23 cellular contexts compared by ENCODE assay signal in the genomic region with DNA sequence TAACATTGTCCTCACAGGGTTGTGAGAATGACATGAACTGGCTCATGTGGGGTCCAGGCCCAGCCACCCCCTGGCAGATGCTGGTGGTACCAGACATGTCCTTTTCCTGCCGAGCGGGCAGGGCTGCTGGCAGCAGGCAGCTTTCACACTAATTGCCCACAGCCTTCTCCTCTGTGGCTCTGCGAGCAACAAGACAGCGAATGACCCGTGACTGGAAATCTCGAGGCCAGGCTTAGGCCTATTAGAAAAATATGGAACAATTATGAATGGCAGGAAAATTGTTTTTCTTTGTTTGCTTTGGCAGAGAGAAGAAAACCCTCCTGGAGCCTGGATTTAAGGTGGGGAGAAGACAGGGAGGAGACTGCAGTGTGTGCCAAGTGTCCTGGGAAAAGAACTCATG.
A peak's percentile ranks its signal among the peaks of the same experiment; 100 is the strongest.
DNase-seq lines count a peak whose midpoint lies in the region; ATAC-seq and TF ChIP-seq lines count a peak whose summit lies in the region.
"Had no signal": no experiment of that assay in that cellular context is flagged by ENCODE, and none has a peak within 500 bp of the region (broad histone marks: within the 10 kb centered on the region; RNA-seq: fewer than 3 reads in every experiment).

No MANE protein-coding gene starts in this region.

- no peaks in the 10 kb centered on the region for H3F3A ChIP-seq in SK-N-SH (replicated peaks; ENCODE audit: insufficient read depth)

- intact Hi-C loops in thyroid gland (cut with DNase I): loop anchor here (5.0 kb wide), 1 partner anchor 79 kb away; no protein-coding TSS in a partner anchor

- H3K4me3 ChIP-seq in SK-N-SH (ENCODE audit: low read depth in 2 of 2, low read length in 1 of 2) (no peak overlapping the region), thyroid gland (replicated peaks in 1 of 3) (no peak overlapping the region)
- H3K4me3 ChIP-seq: ovary had no signal

- H2AFZ ChIP-seq in SK-N-SH (ENCODE audit: low read depth): no peak overlapping the region

- peak; percentile 26; the same call in 1 of the 3 replicates for ATAC-seq in SK-N-SH treated with all-trans-retinoic acid at 6 μM for 48 hours
- no peak for ATAC-seq in GM18907 (IDR thresholded peaks at IDR 0.05; ENCODE audit: unreplicated experiment)
- ATAC-seq: HepG2; left cardiac atrium; stimulated activated effector memory CD8-positive, alpha-beta T cell treated with anti-CD3 and anti-CD28 coated beads, Interleukin-12 subunit alpha, Interleukin-12 subunit beta, amount 100 ng/mL, for 72 hours had no signal

- no peaks in the 10 kb centered on the region for H3K79me2 ChIP-seq in SK-N-SH (ENCODE audit: insufficient read depth)

- 80% methylated on average over 6 of the region's 6 CpGs for WGBS in SK-N-SH (ENCODE audit: low lambda C conversion rate)
- WGBS in thyroid gland, 2 donors: 61 to 64% methylated on average over 5 to 6 of the region's 6 CpGs

- H3K27me3 ChIP-seq in SK-N-SH (ENCODE audit: insufficient read depth): no peaks in the 10 kb centered on the region
- H3K27me3 ChIP-seq in thyroid gland: no peaks in the 10 kb centered on the region
- H3K27me3 ChIP-seq: ovary had no signal

- no peak overlapping the region for H3K9ac ChIP-seq in SK-N-SH

- peaks cover 0 to 47% of the 10 kb centered on the region in 2 experiments; a peak in 1 of 4 replicates for H3K4me1 ChIP-seq in SK-N-SH (ENCODE audit: control insufficient read depth in 1 of 2, insufficient read depth in 2 of 2, low read depth in 1 of 2, low read length in 1 of 2)
- H3K4me1 ChIP-seq in thyroid gland: peaks cover 59 to 71% of the 10 kb centered on the region in 2 donors

- DNase-seq in SK-N-SH: no peak
- DNase-seq in dermis blood vessel endothelial cell: peak; percentile 40
- DNase-seq in thyroid gland: no peak
- DNase-seq in DMS53 treated with DMSO at 0.1 percent for 48 hours (lab: John Stamatoyannopoulos, UW; ENCODE audit: unreplicated experiment): no peak
- no peak for DNase-seq in SW 1271 (lab: John Stamatoyannopoulos, UW)
- DNase-seq: activated T-cell treated with anti-CD3 and anti-CD28 coated beads for 4 hours; CD4-positive, alpha-beta T cell; DMS 273 treated with DMSO at 0.1 percent for 48 hours; HCEC 1CT; immature natural killer cell; Karpas-422; left cardiac atrium; MV-4-11; NCI-H1694; NCI-H510A; NK-92 treated with Interleukin-12 subunit alpha and Interleukin-12 subunit beta, amount 100 ng/mL, for 24 hours; ovary; Right ventricle myocardium superior had no signal

- CTCF ChIA-PET in SK-N-SH (lab: Yijun Ruan, JAX): no interaction called here

- POLR2A ChIA-PET in SK-N-SH (lab: Yijun Ruan, JAX): no interaction called here

- H3K9me3 ChIP-seq in SK-N-SH: no peaks in the 10 kb centered on the region
- no peaks in the 10 kb centered on the region for H3K9me3 ChIP-seq in thyroid gland
- H3K9me3 ChIP-seq: ovary had no signal

- TF ChIP-seq CTCF in SK-N-SH (IDR thresholded peaks at IDR 0.05) (no peak), thyroid gland (IDR thresholded peaks at IDR 0.05) (no peak)

- no peaks in the 10 kb centered on the region for H3K9me2 ChIP-seq in SK-N-SH

- no peaks in the 10 kb centered on the region for H4K20me1 ChIP-seq in SK-N-SH (ENCODE audit: insufficient read depth)

- no peaks in the 10 kb centered on the region for H3K36me3 ChIP-seq in SK-N-SH (replicated peaks in 1 of 2; ENCODE audit: control insufficient read depth in 1 of 2, insufficient read depth in 2 of 2, low read length in 1 of 2)
- no peaks in the 10 kb centered on the region for H3K36me3 ChIP-seq in thyroid gland
- H3K36me3 ChIP-seq: ovary had no signal

- TF ChIP-seq RAD21 in SK-N-SH (IDR thresholded peaks at IDR 0.05; ENCODE audit: low read length): no peak
- no peak for TF ChIP-seq RAD21 in Ishikawa (IDR thresholded peaks at IDR 0.05; ENCODE audit: low read depth)

- no peak for TF ChIP-seq POLR2A in thyroid gland (IDR thresholded peaks at IDR 0.05)

- H3K27ac ChIP-seq in SK-N-SH (ENCODE audit: low read depth in 2 of 2, low read length in 1 of 2) (peak overlapping the region in 1 of 2 experiments; percentile 71; a peak in 2 of 4 replicates), thyroid gland (peak overlapping the region in 2 of 3 donors; percentile 22 to 71)
- H3K27ac ChIP-seq: ovary had no signal

- TF ChIP-seq EP300 in SK-N-SH (IDR thresholded peaks at IDR 0.05; ENCODE audit: borderline replicate concordance in 1 of 2, low read depth in 1 of 2, low read length in 1 of 2): no peak
- peak; percentile 73 for TF ChIP-seq EP300 in Ishikawa (IDR thresholded peaks at IDR 0.05; ENCODE audit: borderline replicate concordance)

- H3K4me2 ChIP-seq in SK-N-SH: no peak overlapping the region

TF ChIP-seq in SK-N-SH treated with all-trans-retinoic acid at 6 μM for 48 hours, 23 proteins besides CTCF, POLR2A, EP300 and RAD21 (continues in another document):
- TF ChIP-seq, protein P1, sequence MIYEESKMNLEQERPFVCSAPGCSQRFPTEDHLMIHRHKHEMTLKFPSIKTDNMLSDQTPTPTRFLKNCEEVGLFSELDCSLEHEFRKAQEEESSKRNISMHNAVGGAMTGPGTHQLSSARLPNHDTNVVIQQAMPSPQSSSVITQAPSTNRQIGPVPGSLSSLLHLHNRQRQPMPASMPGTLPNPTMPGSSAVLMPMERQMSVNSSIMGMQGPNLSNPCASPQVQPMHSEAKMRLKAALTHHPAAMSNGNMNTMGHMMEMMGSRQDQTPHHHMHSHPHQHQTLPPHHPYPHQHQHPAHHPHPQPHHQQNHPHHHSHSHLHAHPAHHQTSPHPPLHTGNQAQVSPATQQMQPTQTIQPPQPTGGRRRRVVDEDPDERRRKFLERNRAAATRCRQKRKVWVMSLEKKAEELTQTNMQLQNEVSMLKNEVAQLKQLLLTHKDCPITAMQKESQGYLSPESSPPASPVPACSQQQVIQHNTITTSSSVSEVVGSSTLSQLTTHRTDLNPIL (CRISPR knock-in tag; IDR thresholded peaks at IDR 0.05; ENCODE audit: low read depth): peak; percentile 11; the same call in 1 of the 2 replicates
- TF ChIP-seq CSDC2 (CRISPR knock-in tag; IDR thresholded peaks at IDR 0.05): peak; percentile 64; the same call in 1 of the 2 replicates
- no peak for TF ChIP-seq BACH2 (CRISPR knock-in tag; IDR thresholded peaks at IDR 0.05; ENCODE audit: borderline replicate concordance)
- TF ChIP-seq ISL1 (CRISPR knock-in tag; IDR thresholded peaks at IDR 0.05): peak; percentile 68

TF ChIP-seq in SK-N-SH, 30 proteins besides CTCF, POLR2A, EP300 and RAD21:
- TF ChIP-seq MXI1 (IDR thresholded peaks at IDR 0.05; ENCODE audit: low read depth, low read length) (no peak), MEF2A (IDR thresholded peaks at IDR 0.05; ENCODE audit: borderline replicate concordance, low read depth) (no peak), POLR2AphosphoS5 (IDR thresholded peaks at IDR 0.05; ENCODE audit: low read depth, low read length) (no peak), RCOR1 (IDR thresholded peaks at IDR 0.05; ENCODE audit: low read length) (no peak), JUND (IDR thresholded peaks at IDR 0.05) (no peak), TEAD4 (IDR thresholded peaks at IDR 0.05; ENCODE audit: borderline replicate concordance, insufficient read depth) (no peak), SMC3 (IDR thresholded peaks at IDR 0.05; ENCODE audit: low read depth, low read length) (no peak)
- TF ChIP-seq, protein P2, sequence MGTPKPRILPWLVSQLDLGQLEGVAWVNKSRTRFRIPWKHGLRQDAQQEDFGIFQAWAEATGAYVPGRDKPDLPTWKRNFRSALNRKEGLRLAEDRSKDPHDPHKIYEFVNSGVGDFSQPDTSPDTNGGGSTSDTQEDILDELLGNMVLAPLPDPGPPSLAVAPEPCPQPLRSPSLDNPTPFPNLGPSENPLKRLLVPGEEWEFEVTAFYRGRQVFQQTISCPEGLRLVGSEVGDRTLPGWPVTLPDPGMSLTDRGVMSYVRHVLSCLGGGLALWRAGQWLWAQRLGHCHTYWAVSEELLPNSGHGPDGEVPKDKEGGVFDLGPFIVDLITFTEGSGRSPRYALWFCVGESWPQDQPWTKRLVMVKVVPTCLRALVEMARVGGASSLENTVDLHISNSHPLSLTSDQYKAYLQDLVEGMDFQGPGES (IDR thresholded peaks at IDR 0.05; ENCODE audit: low read depth, low read length): no peak
- TF ChIP-seq, protein P3, sequence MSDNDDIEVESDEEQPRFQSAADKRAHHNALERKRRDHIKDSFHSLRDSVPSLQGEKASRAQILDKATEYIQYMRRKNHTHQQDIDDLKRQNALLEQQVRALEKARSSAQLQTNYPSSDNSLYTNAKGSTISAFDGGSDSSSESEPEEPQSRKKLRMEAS (IDR thresholded peaks at IDR 0.05; ENCODE audit: low read depth): no peak

TF ChIP-seq in Ishikawa, 13 proteins besides CTCF, POLR2A, EP300 and RAD21 (continues in another document):
- no peak for TF ChIP-seq YY1 (IDR thresholded peaks at IDR 0.05; ENCODE audit: low read depth)
- no peak for TF ChIP-seq TAF1 (IDR thresholded peaks at IDR 0.05; ENCODE audit: low read depth)
- TF ChIP-seq CREB1 (IDR thresholded peaks at IDR 0.05; ENCODE audit: low read depth): no peak
- TF ChIP-seq CEBPB (IDR thresholded peaks at IDR 0.05): no peak
- TF ChIP-seq, protein P4, sequence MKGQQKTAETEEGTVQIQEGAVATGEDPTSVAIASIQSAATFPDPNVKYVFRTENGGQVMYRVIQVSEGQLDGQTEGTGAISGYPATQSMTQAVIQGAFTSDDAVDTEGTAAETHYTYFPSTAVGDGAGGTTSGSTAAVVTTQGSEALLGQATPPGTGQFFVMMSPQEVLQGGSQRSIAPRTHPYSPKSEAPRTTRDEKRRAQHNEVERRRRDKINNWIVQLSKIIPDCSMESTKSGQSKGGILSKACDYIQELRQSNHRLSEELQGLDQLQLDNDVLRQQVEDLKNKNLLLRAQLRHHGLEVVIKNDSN (IDR thresholded peaks at IDR 0.05): no peak
- TF ChIP-seq NFIC (IDR thresholded peaks at IDR 0.05): peak; percentile 91
- TF ChIP-seq, protein P3 (IDR thresholded peaks at IDR 0.05): peak; percentile 30; the same call in 1 of the 2 replicates
- TF ChIP-seq TCF12 (IDR thresholded peaks at IDR 0.05; ENCODE audit: low read depth): peak; percentile 60
